Comparison of ENCODE assay signal across 15 cellular contexts in genomic region chr7:71482284-71482683, GRCh38.
"Had no signal": no experiment of that assay in that cellular context is flagged by ENCODE, and none has a peak within 500 bp of the region (broad histone marks: within the 10 kb centered on the region; RNA-seq: fewer than 3 reads in every experiment).

No MANE protein-coding gene starts in this region.

- DNase-seq: activated CD8-positive, alpha-beta memory T cell treated with anti-CD3 and anti-CD28 coated beads, Interleukin-2, amount 50 U/mL, for 4 hours; activated CD8-positive, alpha-beta T cell treated with anti-CD3 and anti-CD28 coated beads for 36 hours; activated gamma-delta T cell treated with Interleukin-2 at 50 U/mL for 16 hours; activated naive CD8-positive, alpha-beta T cell treated with anti-CD3 and anti-CD28 coated beads, Interleukin-2, amount 10 ng/mL, durations not matched to agents 7 days and 5 days; activated T-cell treated with anti-CD3 and anti-CD28 coated beads, Interleukin-2, amount 50 U/mL, for 72 hours; anterior cingulate cortex; cerebellar nuclear complex; dermis blood vessel endothelial cell; hippocampal formation; kidney glomerular epithelial cell; stimulated activated CD4-positive, alpha-beta T cell treated with anti-CD3 and anti-CD28 coated beads, Interleukin-4, amount 100 ng/mL, for 1 hour; stimulated activated CD8-positive, alpha-beta memory T cell treated with anti-CD3 and anti-CD28 coated beads, Interleukin-4, amount 100 ng/mL, for 48 hours; stimulated activated naive CD8-positive, alpha-beta T cell treated with anti-CD3 and anti-CD28 coated beads, Interleukin-15, Interleukin-2, amounts not matched to agents 100 U/mL and 50 U/mL, for 24 hours had no signal

- H3K27me3 ChIP-seq: testis had no signal

- H3K27ac ChIP-seq: parathyroid adenoma, testis had no signal

- ATAC-seq: activated CD8-positive, alpha-beta T cell treated with anti-CD3 and anti-CD28 coated beads for 36 hours; activated T-cell treated with anti-CD3 and anti-CD28 coated beads, Interleukin-2, amount 50 U/mL, for 72 hours had no signal

- H3K4me3 ChIP-seq: testis had no signal

- H3K4me1 ChIP-seq: parathyroid adenoma, testis had no signal

- H3K9me3 ChIP-seq: testis had no signal
